25 cellular contexts compared by ENCODE assay signal in genomic region chrX:44428989-44429627, GRCh38.
DNase-seq lines count a peak whose midpoint lies in the region; ATAC-seq and TF ChIP-seq lines count a peak whose summit lies in the region.
"Had no signal": no experiment of that assay in that cellular context is flagged by ENCODE, and none has a peak within 500 bp of the region (broad histone marks: within the 10 kb centered on the region; RNA-seq: fewer than 3 reads in every experiment).

No MANE protein-coding gene starts in this region.

- no peaks in the 10 kb centered on the region for H3K4me1 Mint-ChIP-seq in activated CD4-positive, alpha-beta T cell treated with anti-CD3 and anti-CD28 coated beads, Interleukin-2, amount 10 ng/mL, durations not matched to agents 24 days and 14 days
- peaks cover 14% of the 10 kb centered on the region for H3K4me1 Mint-ChIP-seq in activated T-helper 2 cell treated with anti-CD3 and anti-CD28 coated beads, Interferon-gamma antibody, Interleukin-2, Interleukin-4, amounts not matched to agents 10 μg/mL and 5 μg/mL and 100 μg/mL, durations not matched to agents 14 hours and 24 hours and 36 hours (ENCODE audit: low read depth)
- H3K4me1 Mint-ChIP-seq: naive thymus-derived CD4-positive, alpha-beta T cell had no signal

- H3K27ac ChIP-seq in gastrocnemius medialis: no peak overlapping the region
- H3K27ac ChIP-seq in esophagus muscularis mucosa (replicated peaks in 1 of 4): no peak overlapping the region
- H3K27ac ChIP-seq: cardiac muscle cell, ovary, Peyer's patch had no signal

- DNase-seq in activated CD4-positive, alpha-beta T cell treated with anti-CD3 and anti-CD28 coated beads for 48 hours: peak; percentile 13
- DNase-seq in activated CD4-positive, alpha-beta T cell treated with anti-CD3 and anti-CD28 coated beads, Interleukin-2, amount 10 ng/mL, durations not matched to agents 24 days and 14 days: no peak
- DNase-seq in M059J (ENCODE audit: low read depth) (peak; percentile 36), mucosa of gallbladder (ENCODE audit: low spot score) (peak; percentile 34), gastrocnemius medialis (no peak), esophagus muscularis mucosa (ENCODE audit: extremely low spot score) (no peak)
- DNase-seq in activated T-helper 2 cell treated with anti-CD3 and anti-CD28 coated beads, Interferon-gamma antibody, Interleukin-2, Interleukin-4, amounts not matched to agents 10 μg/mL and 5 μg/mL and 100 μg/mL, durations not matched to agents 14 hours and 24 hours and 36 hours (ENCODE audit: low spot score): peak; percentile 7
- DNase-seq: ACHN; activated gamma-delta T cell treated with Interleukin-2 at 50 U/mL for 16 hours; amniotic stem cell; C1 segment of cervical spinal cord; dermis blood vessel endothelial cell; foreskin melanocyte; HFFc6; kidney; mesenchymal stem cell; MM.1S; naive thymus-derived CD4-positive, alpha-beta T cell; NCI-H1694; ovary; Peyer's patch; right cardiac atrium had no signal

- TF ChIP-seq CTCF in gastrocnemius medialis (IDR thresholded peaks at IDR 0.05 in 4 of 5, conservative IDR thresholded peaks at IDR 0.05 in 1 of 5) (no peak), esophagus muscularis mucosa (IDR thresholded peaks at IDR 0.05) (no peak)

- no peak overlapping the region for H3K27ac Mint-ChIP-seq in activated CD4-positive, alpha-beta T cell treated with anti-CD3 and anti-CD28 coated beads, Interleukin-2, amount 10 ng/mL, durations not matched to agents 24 days and 14 days
- H3K27ac Mint-ChIP-seq in activated T-helper 2 cell treated with anti-CD3 and anti-CD28 coated beads, Interferon-gamma antibody, Interleukin-2, Interleukin-4, amounts not matched to agents 10 μg/mL and 5 μg/mL and 100 μg/mL, durations not matched to agents 14 hours and 24 hours and 36 hours: no peak overlapping the region
- H3K27ac Mint-ChIP-seq: HFFc6; naive thymus-derived CD4-positive, alpha-beta T cell had no signal

- no peak for TF ChIP-seq EP300 in esophagus muscularis mucosa (IDR thresholded peaks at IDR 0.05)

- TF ChIP-seq POLR2A in gastrocnemius medialis (IDR thresholded peaks at IDR 0.05): no peak
- no peak for TF ChIP-seq POLR2A in esophagus muscularis mucosa (IDR thresholded peaks at IDR 0.05; ENCODE audit: low read depth)

- ATAC-seq in GM18870 (IDR thresholded peaks at IDR 0.05; ENCODE audit: unreplicated experiment) (no peak), gastrocnemius medialis (no peak)
- ATAC-seq: naive thymus-derived CD4-positive, alpha-beta T cell; right cardiac atrium; SK-N-SH treated with all-trans-retinoic acid at 6 μM for 48 hours had no signal

- H3K9me3 Mint-ChIP-seq in activated CD4-positive, alpha-beta T cell treated with anti-CD3 and anti-CD28 coated beads, Interleukin-2, amount 10 ng/mL, durations not matched to agents 24 days and 14 days: peaks cover 6% of the 10 kb centered on the region
- no peaks in the 10 kb centered on the region for H3K9me3 Mint-ChIP-seq in activated T-helper 2 cell treated with anti-CD3 and anti-CD28 coated beads, Interferon-gamma antibody, Interleukin-2, Interleukin-4, amounts not matched to agents 10 μg/mL and 5 μg/mL and 100 μg/mL, durations not matched to agents 14 hours and 24 hours and 36 hours
- H3K9me3 Mint-ChIP-seq: HFFc6 had no signal

- intact Hi-C loops in activated CD4-positive, alpha-beta T cell treated with anti-CD3 and anti-CD28 coated beads, Interleukin-2, amount 10 ng/mL, durations not matched to agents 24 days and 14 days (cut with micrococcal nuclease): no loop called here
- intact Hi-C loops in activated T-helper 2 cell treated with anti-CD3 and anti-CD28 coated beads, Interferon-gamma antibody, Interleukin-2, Interleukin-4, amounts not matched to agents 10 μg/mL and 5 μg/mL and 100 μg/mL, durations not matched to agents 14 hours and 24 hours and 36 hours (cut with micrococcal nuclease): no loop called here
- intact Hi-C loops in gastrocnemius medialis (cut with DNase I; ENCODE audit: low total_unique reads): no loop called here
- intact Hi-C loops in esophagus muscularis mucosa (cut with DNase I): no loop called here

- H3K9me3 ChIP-seq in gastrocnemius medialis: no peaks in the 10 kb centered on the region
- H3K9me3 ChIP-seq in esophagus muscularis mucosa: no peaks in the 10 kb centered on the region
- H3K9me3 ChIP-seq: ovary, Peyer's patch had no signal

- H3K4me3 ChIP-seq in gastrocnemius medialis (no peak overlapping the region), esophagus muscularis mucosa (no peak overlapping the region)
- H3K4me3 ChIP-seq: cardiac muscle cell, ovary, Peyer's patch had no signal

- no peaks in the 10 kb centered on the region for H3K36me3 ChIP-seq in gastrocnemius medialis
- no peaks in the 10 kb centered on the region for H3K36me3 ChIP-seq in esophagus muscularis mucosa
- H3K36me3 ChIP-seq: cardiac muscle cell, ovary, Peyer's patch had no signal

- 63% methylated on average over 4 of the region's 4 CpGs for WGBS in esophagus muscularis mucosa

- H3K4me1 ChIP-seq in gastrocnemius medialis: no peaks in the 10 kb centered on the region
- no peaks in the 10 kb centered on the region for H3K4me1 ChIP-seq in esophagus muscularis mucosa
- H3K4me1 ChIP-seq: Peyer's patch had no signal

- in situ Hi-C loops in gastrocnemius medialis (cut with MboI; ENCODE audit: low sequenced_read_pairs in 4 of 4): no loop called here

- no peak overlapping the region for H3K4me3 Mint-ChIP-seq in activated CD4-positive, alpha-beta T cell treated with anti-CD3 and anti-CD28 coated beads, Interleukin-2, amount 10 ng/mL, durations not matched to agents 24 days and 14 days
- no peak overlapping the region for H3K4me3 Mint-ChIP-seq in activated T-helper 2 cell treated with anti-CD3 and anti-CD28 coated beads, Interferon-gamma antibody, Interleukin-2, Interleukin-4, amounts not matched to agents 10 μg/mL and 5 μg/mL and 100 μg/mL, durations not matched to agents 14 hours and 24 hours and 36 hours (ENCODE audit: low read depth)
- H3K4me3 Mint-ChIP-seq: HFFc6; naive thymus-derived CD4-positive, alpha-beta T cell had no signal

- H3K27me3 ChIP-seq in gastrocnemius medialis (peaks cover 0 to 3% (median 0%) of the 10 kb centered on the region in 3 donors), esophagus muscularis mucosa (no peaks in the 10 kb centered on the region)
- H3K27me3 ChIP-seq: cardiac muscle cell, ovary, Peyer's patch had no signal

- H3K27me3 Mint-ChIP-seq in activated CD4-positive, alpha-beta T cell treated with anti-CD3 and anti-CD28 coated beads, Interleukin-2, amount 10 ng/mL, durations not matched to agents 24 days and 14 days: no peaks in the 10 kb centered on the region
- no peaks in the 10 kb centered on the region for H3K27me3 Mint-ChIP-seq in activated T-helper 2 cell treated with anti-CD3 and anti-CD28 coated beads, Interferon-gamma antibody, Interleukin-2, Interleukin-4, amounts not matched to agents 10 μg/mL and 5 μg/mL and 100 μg/mL, durations not matched to agents 14 hours and 24 hours and 36 hours (ENCODE audit: low read depth)
- H3K27me3 Mint-ChIP-seq: naive thymus-derived CD4-positive, alpha-beta T cell had no signal

- H3K36me3 Mint-ChIP-seq in activated CD4-positive, alpha-beta T cell treated with anti-CD3 and anti-CD28 coated beads, Interleukin-2, amount 10 ng/mL, durations not matched to agents 24 days and 14 days (ENCODE audit: low read depth): no peaks in the 10 kb centered on the region
- H3K36me3 Mint-ChIP-seq in activated T-helper 2 cell treated with anti-CD3 and anti-CD28 coated beads, Interferon-gamma antibody, Interleukin-2, Interleukin-4, amounts not matched to agents 10 μg/mL and 5 μg/mL and 100 μg/mL, durations not matched to agents 14 hours and 24 hours and 36 hours (ENCODE audit: low read depth): no peaks in the 10 kb centered on the region
- H3K36me3 Mint-ChIP-seq: naive thymus-derived CD4-positive, alpha-beta T cell had no signal

Comparison
In these comparisons a context has a peak if more than half of its experiments do, and no peak if none do; other contexts are left out.
1. DNase-seq: peak in activated CD4-positive, alpha-beta T cell treated with anti-CD3 and anti-CD28 coated beads for 48 hours (single experiment), M059J (single experiment), activated T-helper 2 cell treated with anti-CD3 and anti-CD28 coated beads, Interferon-gamma antibody, Interleukin-2, Interleukin-4, amounts not matched to agents 10 μg/mL and 5 μg/mL and 100 μg/mL, durations not matched to agents 14 hours and 24 hours and 36 hours (single experiment) and mucosa of gallbladder (single experiment); none in activated CD4-positive, alpha-beta T cell treated with anti-CD3 and anti-CD28 coated beads, Interleukin-2, amount 10 ng/mL, durations not matched to agents 24 days and 14 days (single experiment), gastrocnemius medialis (0 of 2) and esophagus muscularis mucosa (single experiment).